In the genomic region with DNA sequence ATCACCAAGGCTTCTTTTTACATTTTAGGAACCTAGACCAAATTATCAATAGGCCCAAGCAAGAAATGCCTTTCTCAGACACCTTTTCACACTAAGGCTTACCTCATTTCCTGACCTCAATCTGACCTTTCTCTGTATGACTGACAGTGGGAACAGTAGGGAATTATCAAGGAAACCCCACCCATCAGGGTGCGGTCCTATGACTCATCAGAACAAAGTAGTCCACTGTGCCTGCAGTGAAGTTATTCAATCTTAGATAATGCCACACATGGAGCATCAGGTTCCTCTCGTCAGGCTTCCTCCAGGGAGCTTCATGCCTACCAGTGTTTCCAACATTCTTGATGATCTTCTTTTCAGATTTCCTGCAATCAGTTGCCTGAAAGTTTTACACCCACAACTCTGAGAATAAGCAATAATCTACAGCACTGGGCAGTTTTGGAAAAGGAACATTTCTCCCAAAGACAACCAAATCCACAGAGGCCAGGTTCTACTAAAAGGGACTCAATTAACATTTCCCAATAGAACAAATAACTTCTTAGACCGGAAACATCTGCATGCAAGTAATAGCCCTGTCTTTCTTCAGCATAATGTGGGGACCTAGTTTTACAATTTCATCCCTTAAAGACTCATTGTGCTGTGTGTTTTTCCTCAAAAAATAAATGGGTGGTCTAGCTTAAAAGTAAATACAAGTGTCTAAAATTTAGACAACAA, we compare ENCODE assay signal across 10 cellular contexts. TPM values are rescaled to one million over a fixed set of nuclear protein-coding genes. Genes with fewer than 3 reads are reported as not detected.
DNase-seq lines count a peak whose midpoint lies in the region; TF ChIP-seq lines count a peak whose summit lies in the region.
"Had no signal": no experiment of that assay in that cellular context is flagged by ENCODE, and none has a peak within 500 bp of the region (broad histone marks: within the 10 kb centered on the region; RNA-seq: fewer than 3 reads in every experiment).

No MANE protein-coding gene starts in this region.

- peak overlapping the region; percentile 19; the same call in 1 of the 2 replicates for H3K4me2 ChIP-seq in MM.1S (ENCODE audit: low read depth, low read length)

- intact Hi-C loops in esophagus squamous epithelium (cut with DNase I): no loop called here

- H3K79me2 ChIP-seq in MM.1S (ENCODE audit: low read length): no peaks in the 10 kb centered on the region

- H3K4me3 Mint-ChIP-seq in osteocyte (ENCODE audit: unreplicated experiment): no peak overlapping the region
- H3K4me3 Mint-ChIP-seq: B cell, nephron had no signal

- H3F3A ChIP-seq in MM.1S (ENCODE audit: insufficient read depth, low read length): peaks cover 3% of the 10 kb centered on the region; the same call in 1 of the 2 replicates

- H3K4me3 ChIP-seq in HFF-Myc (replicated peaks; ENCODE audit: low read depth, low read length) (no peak overlapping the region), MM.1S (ENCODE audit: low read length) (no peak overlapping the region), esophagus squamous epithelium (no peak overlapping the region)

- H4K20me1 ChIP-seq in MM.1S (ENCODE audit: insufficient read depth, low read length): no peaks in the 10 kb centered on the region

- H3K9me3 Mint-ChIP-seq in osteocyte (ENCODE audit: unreplicated experiment): no peaks in the 10 kb centered on the region

- no peaks in the 10 kb centered on the region for H3K9me3 ChIP-seq in MM.1S (replicated peaks; ENCODE audit: insufficient read depth, low read length)
- no peaks in the 10 kb centered on the region for H3K9me3 ChIP-seq in esophagus squamous epithelium

- no peak overlapping the region for H3K9ac ChIP-seq in MM.1S (ENCODE audit: low read length)

- TF ChIP-seq CTCF in HFF-Myc (IDR thresholded peaks at IDR 0.05; ENCODE audit: low read depth, low read length, missing control alignments) (no peak), MM.1S (IDR thresholded peaks at IDR 0.05; ENCODE audit: low read length) (no peak), esophagus squamous epithelium (IDR thresholded peaks at IDR 0.05) (no peak), osteocyte (IDR thresholded peaks at IDR 0.05) (no peak)

- H3K27ac Mint-ChIP-seq in osteocyte (ENCODE audit: unreplicated experiment): no peak overlapping the region
- H3K27ac Mint-ChIP-seq: B cell, nephron had no signal

- H3K27ac ChIP-seq in MM.1S (ENCODE audit: low read length): no peak overlapping the region
- H3K27ac ChIP-seq in esophagus squamous epithelium: peak overlapping the region; percentile 77 to 88 (median 84)

- peaks cover 33% of the 10 kb centered on the region for H3K4me1 ChIP-seq in MM.1S (ENCODE audit: low read length)
- H3K4me1 ChIP-seq in esophagus squamous epithelium: peaks cover 10 to 35% (median 13%) of the 10 kb centered on the region in 3 donors

- H3K9me2 ChIP-seq in MM.1S (replicated peaks; ENCODE audit: insufficient read depth, low read length): no peaks in the 10 kb centered on the region

- DNase-seq in NCI-H345 (lab: John Stamatoyannopoulos, UW) (peak; percentile 15), NCI-H345 treated with DMSO at 0.1 percent for 48 hours (lab: John Stamatoyannopoulos, UW; ENCODE audit: unreplicated experiment) (no peak), HFF-Myc (ENCODE audit: extremely low read depth, low read depth) (peak; percentile 27), MM.1S (peak; percentile 75), esophagus squamous epithelium (lab: John Stamatoyannopoulos, UW) (no peak), osteocyte (ENCODE audit: extremely low spot score, unreplicated experiment) (no peak), SK-N-DZ (ENCODE audit: low spot score) (no peak), 8988T (no peak)

- no peaks in the 10 kb centered on the region for H3K27me3 ChIP-seq in MM.1S (replicated peaks; ENCODE audit: insufficient read depth, low read length)
- H3K27me3 ChIP-seq in esophagus squamous epithelium: no peaks in the 10 kb centered on the region

- H3K36me3 ChIP-seq in MM.1S (replicated peaks; ENCODE audit: insufficient read depth, low read length) (no peaks in the 10 kb centered on the region), esophagus squamous epithelium (no peaks in the 10 kb centered on the region)

- H3K27me3 Mint-ChIP-seq in osteocyte (ENCODE audit: unreplicated experiment): peaks cover 9% of the 10 kb centered on the region

- peaks cover 8% of the 10 kb centered on the region for H3K4me1 Mint-ChIP-seq in osteocyte (ENCODE audit: unreplicated experiment)
- H3K4me1 Mint-ChIP-seq: B cell, nephron had no signal

- H3K36me3 Mint-ChIP-seq in osteocyte (ENCODE audit: unreplicated experiment): no peaks in the 10 kb centered on the region

- TF ChIP-seq POLR2A in esophagus squamous epithelium (IDR thresholded peaks at IDR 0.05): peak in 1 of 4 donors; percentile 23

- 22 to 33% methylated on average over 3 of the region's 3 CpGs for WGBS in esophagus squamous epithelium, 2 donors

- H2AFZ ChIP-seq in MM.1S (ENCODE audit: low read length): no peak overlapping the region

RNA-seq across cellular contexts. Expression of a gene that starts 35.9 kb away (rescaled TPM):
- total RNA-seq in esophagus squamous epithelium: 10 to 100 TPM; 18.3 to 27.0 (median 21.8) TPM
- 19.8 and 20.2 TPM in 2 replicates for total RNA-seq in osteocyte
- 7.5 and 8.6 TPM in 2 replicates for polyA plus RNA-seq in SK-N-DZ (2014; cell fraction: cytosol; rRNA removed)
- polyA plus RNA-seq in SK-N-DZ (2014; cell fraction: nucleus; rRNA removed): 8.1 and 12.1 TPM in 2 replicates

Comparison
In these comparisons a context has a peak if more than half of its experiments do, and no peak if none do; other contexts are left out.
1. DNase-seq: peak in NCI-H345 (single experiment), HFF-Myc (single experiment) and MM.1S (single experiment); none in NCI-H345 treated with DMSO at 0.1 percent for 48 hours (single experiment), esophagus squamous epithelium (single experiment), osteocyte (single experiment), SK-N-DZ (single experiment) and 8988T (single experiment).